ENCODE assay signal across 10 cellular contexts in the genomic region with DNA sequence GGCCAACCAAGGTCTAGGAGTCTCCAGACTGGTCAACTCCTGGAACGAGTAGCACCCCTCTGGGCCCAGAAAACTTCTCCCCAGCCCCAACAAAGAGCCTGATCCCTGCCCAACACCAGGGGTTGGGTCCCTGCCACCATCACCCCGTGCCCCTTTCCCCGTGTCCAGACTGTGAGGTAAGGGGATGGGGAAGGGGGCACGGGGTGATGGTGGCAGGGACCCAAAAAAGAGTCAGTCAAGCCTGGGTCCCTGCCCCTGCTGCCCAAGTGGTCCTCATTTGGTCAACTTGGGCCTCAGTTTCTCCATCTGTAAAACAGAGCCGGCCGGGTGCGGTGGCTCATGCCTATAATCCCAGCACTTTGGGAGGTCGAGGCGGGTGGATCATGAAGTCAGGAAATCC. TPM values are rescaled to one million over a fixed set of nuclear protein-coding genes. Genes with fewer than 3 reads are reported as not detected.
DNase-seq lines count a peak whose midpoint lies in the region; ATAC-seq and TF ChIP-seq lines count a peak whose summit lies in the region.
"Had no signal": no experiment of that assay in that cellular context is flagged by ENCODE, and none has a peak within 500 bp of the region (broad histone marks: within the 10 kb centered on the region; RNA-seq: fewer than 3 reads in every experiment).

No MANE protein-coding gene starts in this region.

- TF ChIP-seq RAD21 in SK-N-SH (IDR thresholded peaks at IDR 0.05; ENCODE audit: low read length), result no peak

- H3K9me3 Mint-ChIP-seq in activated CD8-positive, alpha-beta T cell treated with anti-CD3 and anti-CD28 coated beads for 36 hours, result no peaks in the 10 kb centered on the region
- no peaks in the 10 kb centered on the region for H3K9me3 Mint-ChIP-seq in stimulated activated naive B cell treated with anti-CD40 and anti-IgM and Interleukin-4, amounts not matched to agents 10 μg/mL and 1 μg/mL and 100 μg/mL, for 72 hours

- H3F3A ChIP-seq in SK-N-SH (replicated peaks; ENCODE audit: insufficient read depth), result no peaks in the 10 kb centered on the region

- H3K4me1 ChIP-seq in SK-N-SH (ENCODE audit: control insufficient read depth in 1 of 2, insufficient read depth in 2 of 2, low read depth in 1 of 2, low read length in 1 of 2), result peaks cover 3 to 19% of the 10 kb centered on the region in 2 experiments; a peak in 1 of 4 replicates
- H3K4me1 ChIP-seq in right cardiac atrium (ENCODE audit: control insufficient read depth, insufficient read depth, low read length), result peaks cover 3% of the 10 kb centered on the region

- H3K4me1 Mint-ChIP-seq in activated CD8-positive, alpha-beta T cell treated with anti-CD3 and anti-CD28 coated beads for 36 hours (ENCODE audit: low read depth), result peaks cover 52% of the 10 kb centered on the region
- peaks cover 39 to 68% of the 10 kb centered on the region in 2 donors for H3K4me1 Mint-ChIP-seq in stimulated activated naive B cell treated with anti-CD40 and anti-IgM and Interleukin-4, amounts not matched to agents 10 μg/mL and 1 μg/mL and 100 μg/mL, for 72 hours

- 85% methylated on average over 7 of the region's 9 CpGs for WGBS in SK-N-SH (ENCODE audit: low lambda C conversion rate)
- 92% methylated on average over 9 of the region's 9 CpGs for WGBS in right cardiac atrium

- no peak overlapping the region for H3K27ac ChIP-seq in SK-N-SH (ENCODE audit: low read depth in 2 of 2, low read length in 1 of 2)
- no peak overlapping the region for H3K27ac ChIP-seq in right cardiac atrium (ENCODE audit: low read length)

- H3K79me2 ChIP-seq in SK-N-SH (ENCODE audit: insufficient read depth), result peaks cover 33% of the 10 kb centered on the region

- POLR2A ChIA-PET in SK-N-SH (lab: Yijun Ruan, JAX), result interaction anchor here (1.1 kb wide), 2 partner anchors 42 to 69 kb away, joined by 3 read pairs; no protein-coding TSS in a partner anchor
- POLR2A ChIA-PET in activated CD8-positive, alpha-beta T cell treated with anti-CD3 and anti-CD28 coated beads for 36 hours (lab: Charles Lee), result interaction anchor here (0.6 to 6.1 kb wide), 11 partner anchors 10 to 351 kb away, joined by 3 to 40 read pairs (median 7); no protein-coding TSS in a partner anchor

- ATAC-seq in SK-N-SH treated with all-trans-retinoic acid at 6 μM for 48 hours (no peak), right cardiac atrium (no peak), HG03095 (IDR thresholded peaks at IDR 0.05; ENCODE audit: unreplicated experiment) (no peak)
- no peak for ATAC-seq in activated CD8-positive, alpha-beta T cell treated with anti-CD3 and anti-CD28 coated beads for 36 hours
- ATAC-seq in stimulated activated naive B cell treated with anti-CD40 and anti-IgM and Interleukin-4, amounts not matched to agents 10 μg/mL and 1 μg/mL and 100 μg/mL, for 72 hours (replicated peaks), result no peak
- ATAC-seq: right lobe of liver had no signal

- H3K4me3 Mint-ChIP-seq in activated CD8-positive, alpha-beta T cell treated with anti-CD3 and anti-CD28 coated beads for 36 hours, result peak overlapping the region; percentile 90
- peak overlapping the region; percentile 90 to 93 for H3K4me3 Mint-ChIP-seq in stimulated activated naive B cell treated with anti-CD40 and anti-IgM and Interleukin-4, amounts not matched to agents 10 μg/mL and 1 μg/mL and 100 μg/mL, for 72 hours

- no peaks in the 10 kb centered on the region for H3K27me3 Mint-ChIP-seq in activated CD8-positive, alpha-beta T cell treated with anti-CD3 and anti-CD28 coated beads for 36 hours
- no peaks in the 10 kb centered on the region for H3K27me3 Mint-ChIP-seq in stimulated activated naive B cell treated with anti-CD40 and anti-IgM and Interleukin-4, amounts not matched to agents 10 μg/mL and 1 μg/mL and 100 μg/mL, for 72 hours

- peak overlapping the region; percentile 89 for H3K27ac Mint-ChIP-seq in activated CD8-positive, alpha-beta T cell treated with anti-CD3 and anti-CD28 coated beads for 36 hours
- peak overlapping the region; percentile 93 for H3K27ac Mint-ChIP-seq in stimulated activated naive B cell treated with anti-CD40 and anti-IgM and Interleukin-4, amounts not matched to agents 10 μg/mL and 1 μg/mL and 100 μg/mL, for 72 hours

- intact Hi-C loops in activated CD8-positive, alpha-beta T cell treated with anti-CD3 and anti-CD28 coated beads for 36 hours (cut with micrococcal nuclease), result no loop called here
- intact Hi-C loops in right cardiac atrium (cut with DNase I), result loop anchor here in 3 of 4 donors (5.0 kb wide), 2 partner anchors 41 to 51 kb away; no protein-coding TSS in a partner anchor

- H3K4me3 ChIP-seq in SK-N-SH (ENCODE audit: low read depth in 2 of 2, low read length in 1 of 2), result no peak overlapping the region
- no peak overlapping the region for H3K4me3 ChIP-seq in right cardiac atrium (ENCODE audit: low read length)

- TF ChIP-seq CTCF in SK-N-SH (IDR thresholded peaks at IDR 0.05), result no peak
- no peak for TF ChIP-seq CTCF in activated CD8-positive, alpha-beta T cell treated with anti-CD3 and anti-CD28 coated beads for 36 hours (IDR thresholded peaks at IDR 0.05)

- CTCF ChIA-PET in SK-N-SH (lab: Yijun Ruan, JAX), result interaction anchor here (1.0 to 6.8 kb wide), 3 partner anchors 43 to 56 kb away, joined by 5 to 29 read pairs (median 5); no protein-coding TSS in a partner anchor
- CTCF ChIA-PET in activated CD8-positive, alpha-beta T cell treated with anti-CD3 and anti-CD28 coated beads for 36 hours (lab: Charles Lee), result interaction anchor here (1.8 kb wide), 1 partner anchor 19 kb away, joined by 3 read pairs; no protein-coding TSS in a partner anchor

- H3K9me3 ChIP-seq in SK-N-SH (no peaks in the 10 kb centered on the region), right cardiac atrium (ENCODE audit: control insufficient read depth, low read length) (no peaks in the 10 kb centered on the region)
- H3K9me3 ChIP-seq: right lobe of liver had no signal

- no peak overlapping the region for H3K9ac ChIP-seq in SK-N-SH

- peak overlapping the region; percentile 87; the same call in 1 of the 2 replicates for H3K4me2 ChIP-seq in SK-N-SH

- H2AFZ ChIP-seq in SK-N-SH (ENCODE audit: low read depth), result no peak overlapping the region

- no peak for TF ChIP-seq EP300 in SK-N-SH (IDR thresholded peaks at IDR 0.05; ENCODE audit: borderline replicate concordance in 1 of 2, low read depth in 1 of 2, low read length in 1 of 2)

- no peaks in the 10 kb centered on the region for H3K27me3 ChIP-seq in SK-N-SH (ENCODE audit: insufficient read depth)
- H3K27me3 ChIP-seq in right cardiac atrium (ENCODE audit: control insufficient read depth, insufficient read depth), result no peaks in the 10 kb centered on the region
- H3K27me3 ChIP-seq: right lobe of liver had no signal

- H3K36me3 Mint-ChIP-seq in activated CD8-positive, alpha-beta T cell treated with anti-CD3 and anti-CD28 coated beads for 36 hours (ENCODE audit: low read depth), result peaks cover 25% of the 10 kb centered on the region
- peaks cover 22 to 27% of the 10 kb centered on the region in 2 donors for H3K36me3 Mint-ChIP-seq in stimulated activated naive B cell treated with anti-CD40 and anti-IgM and Interleukin-4, amounts not matched to agents 10 μg/mL and 1 μg/mL and 100 μg/mL, for 72 hours

- H4K20me1 ChIP-seq in SK-N-SH (ENCODE audit: insufficient read depth), result peaks cover 27% of the 10 kb centered on the region

- H3K9me2 ChIP-seq in SK-N-SH, result no peaks in the 10 kb centered on the region

- H3K36me3 ChIP-seq in SK-N-SH (replicated peaks in 1 of 2; ENCODE audit: control insufficient read depth in 1 of 2, insufficient read depth in 2 of 2, low read length in 1 of 2), result peaks cover 0 to 4% of the 10 kb centered on the region in 2 experiments
- H3K36me3 ChIP-seq: right lobe of liver had no signal

- no peak for DNase-seq in SK-N-SH
- DNase-seq in activated CD8-positive, alpha-beta T cell treated with anti-CD3 and anti-CD28 coated beads for 36 hours, result no peak
- DNase-seq in right cardiac atrium, result peak; percentile 19 to 54 (median 53)
- DNase-seq in stimulated activated naive B cell treated with anti-CD40 and anti-IgM and Interleukin-4, amounts not matched to agents 10 μg/mL and 1 μg/mL and 100 μg/mL, for 72 hours, result no peak
- DNase-seq in NCI-H1694 treated with DMSO at 0.1 percent for 48 hours (lab: John Stamatoyannopoulos, UW), result no peak
- DNase-seq in Ammon's horn (ENCODE audit: low spot score), result no peak
- DNase-seq: stimulated activated naive CD4-positive, alpha-beta T cell treated with Interleukin-2 at 50 U/mL for 16 hours had no signal

TF ChIP-seq in SK-N-SH, 30 proteins besides CTCF, POLR2A, EP300 and RAD21 (continues in another document):
- TF ChIP-seq, protein P1, sequence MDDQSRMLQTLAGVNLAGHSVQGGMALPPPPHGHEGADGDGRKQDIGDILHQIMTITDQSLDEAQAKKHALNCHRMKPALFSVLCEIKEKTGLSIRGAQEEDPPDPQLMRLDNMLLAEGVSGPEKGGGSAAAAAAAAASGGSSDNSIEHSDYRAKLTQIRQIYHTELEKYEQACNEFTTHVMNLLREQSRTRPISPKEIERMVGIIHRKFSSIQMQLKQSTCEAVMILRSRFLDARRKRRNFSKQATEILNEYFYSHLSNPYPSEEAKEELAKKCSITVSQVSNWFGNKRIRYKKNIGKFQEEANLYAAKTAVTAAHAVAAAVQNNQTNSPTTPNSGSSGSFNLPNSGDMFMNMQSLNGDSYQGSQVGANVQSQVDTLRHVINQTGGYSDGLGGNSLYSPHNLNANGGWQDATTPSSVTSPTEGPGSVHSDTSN (IDR thresholded peaks at IDR 0.05), result no peak
- no peak for TF ChIP-seq NFIC (IDR thresholded peaks at IDR 0.05; ENCODE audit: borderline replicate concordance)

TF ChIP-seq in SK-N-SH treated with all-trans-retinoic acid at 6 μM for 48 hours, 23 proteins besides CTCF, POLR2A, EP300 and RAD21 (continues in another document):
- TF ChIP-seq ISL1 (CRISPR knock-in tag; IDR thresholded peaks at IDR 0.05) (no peak), OSR1 (CRISPR knock-in tag; IDR thresholded peaks at IDR 0.05) (no peak), RARB (CRISPR knock-in tag; IDR thresholded peaks at IDR 0.05) (no peak), ZFP3 (CRISPR knock-in tag; IDR thresholded peaks at IDR 0.05) (no peak), TOX (CRISPR knock-in tag; IDR thresholded peaks at IDR 0.05; ENCODE audit: borderline replicate concordance) (no peak), ZNF565 (CRISPR knock-in tag; conservative IDR thresholded peaks at IDR 0.05; ENCODE audit: low read depth) (no peak), SNAI2 (CRISPR knock-in tag; IDR thresholded peaks at IDR 0.05) (no peak)

RNA-seq across cellular contexts. Expression of a gene that starts 1.1 kb away (rescaled TPM):
- 15.5 and 20.3 TPM in 2 replicates for polyA plus RNA-seq in SK-N-SH (2012; rRNA removed)
- 2.6 and 5.5 TPM in 2 replicates for polyA plus RNA-seq in SK-N-SH (2012; cell fraction: cytosol; rRNA removed)
- 152 and 177 TPM in 2 replicates for polyA plus RNA-seq in SK-N-SH (2012; cell fraction: nucleus; rRNA removed)
- total RNA-seq in activated CD8-positive, alpha-beta T cell treated with anti-CD3 and anti-CD28 coated beads for 36 hours, result 10 to 100 TPM; 58.9 to 63.7 TPM
- 10 to 100 TPM; 15.9 to 20.1 (median 17.3) TPM for total RNA-seq in right cardiac atrium
- polyA plus RNA-seq in right cardiac atrium, result 13.7 TPM

RNA-seq across cellular contexts. Expression of a gene that starts 1.8 kb away (rescaled TPM):
- polyA plus RNA-seq in SK-N-SH (2012; rRNA removed) (53.2 and 105 TPM in 2 replicates), right cardiac atrium (58.0 TPM)
- 68.1 and 147 TPM in 2 replicates for polyA plus RNA-seq in SK-N-SH (2012; cell fraction: cytosol; rRNA removed)
- polyA plus RNA-seq in SK-N-SH (2012; cell fraction: nucleus; rRNA removed), result 66.6 and 79.5 TPM in 2 replicates
- 10 to 100 TPM; 51.2 to 51.6 TPM for total RNA-seq in activated CD8-positive, alpha-beta T cell treated with anti-CD3 and anti-CD28 coated beads for 36 hours
- 10 to 100 TPM; 31.2 to 37.7 (median 34.2) TPM for total RNA-seq in right cardiac atrium

Comparison
In these comparisons a context has a peak if more than half of its experiments do, and no peak if none do; other contexts are left out.
1. DNase-seq: peak in right cardiac atrium (3 of 3); none in SK-N-SH (single experiment), activated CD8-positive, alpha-beta T cell treated with anti-CD3 and anti-CD28 coated beads for 36 hours (single experiment), stimulated activated naive B cell treated with anti-CD40 and anti-IgM and Interleukin-4, amounts not matched to agents 10 μg/mL and 1 μg/mL and 100 μg/mL, for 72 hours (single experiment), NCI-H1694 treated with DMSO at 0.1 percent for 48 hours (single experiment) and Ammon's horn (single experiment).